Comparison of ENCODE assay signal across 27 cellular contexts in genomic region chr10:47278720-47279119, GRCh38. TPM values are rescaled to one million over a fixed set of nuclear protein-coding genes. Genes with fewer than 3 reads are reported as not detected.
"Had no signal": no experiment of that assay in that cellular context is flagged by ENCODE, and none has a peak within 500 bp of the region (broad histone marks: within the 10 kb centered on the region; RNA-seq: fewer than 3 reads in every experiment).

No MANE protein-coding gene starts in this region.

- H3K4me1 ChIP-seq: body of pancreas, sigmoid colon had no signal

- H3K4me2 ChIP-seq: smooth muscle cell had no signal

- H3K36me3 Mint-ChIP-seq: stimulated activated naive B cell treated with anti-CD40 and anti-IgM and Interleukin-4, amounts not matched to agents 10 μg/mL and 1 μg/mL and 100 μg/mL, for 72 hours; WTC11 had no signal

- H3K4me1 Mint-ChIP-seq: nephron had no signal

- H3K36me3 ChIP-seq: heart left ventricle, sigmoid colon, transverse colon had no signal

- H3K27me3 ChIP-seq: body of pancreas, transverse colon had no signal

- H3K9me3 ChIP-seq: body of pancreas, heart left ventricle, sigmoid colon, transverse colon had no signal

- H3K27me3 Mint-ChIP-seq: activated T-cell treated with anti-CD3 and anti-CD28 coated beads, Interleukin-2, amount 50 U/mL, for 24 hours; activated T-helper 17 cell treated with anti-CD3 and anti-CD28 coated beads, Interleukin-2, amount 50 U/mL, for 72 hours had no signal

- DNase-seq: activated CD4-positive, alpha-beta T cell treated with anti-CD3 and anti-CD28 coated beads, Interleukin-2, amount 50 U/mL, for 48 hours; activated T-cell treated with anti-CD3 and anti-CD28 coated beads, Interleukin-2, amount 50 U/mL, for 24 hours; anterior cingulate cortex; body of pancreas; heart left ventricle; islet precursor cell; left cardiac atrium; nucleus accumbens; posterior cingulate gyrus; sigmoid colon; stimulated activated CD4-positive, alpha-beta T cell treated with anti-CD3 and anti-CD28 coated beads, Interleukin-15, amount 100 ng/mL, for 24 hours; stimulated activated naive B cell treated with anti-CD40 and anti-IgM and Interleukin-4, amounts not matched to agents 10 μg/mL and 1 μg/mL and 100 μg/mL, for 72 hours; SW 1271; T-helper 9 cell had no signal

- H3K4me3 Mint-ChIP-seq: activated T-cell treated with anti-CD3 and anti-CD28 coated beads, Interleukin-2, amount 50 U/mL, for 24 hours; activated T-helper 17 cell treated with anti-CD3 and anti-CD28 coated beads, Interleukin-2, amount 50 U/mL, for 72 hours; nephron; stimulated activated naive B cell treated with anti-CD40 and anti-IgM and Interleukin-4, amounts not matched to agents 10 μg/mL and 1 μg/mL and 100 μg/mL, for 72 hours; WTC11 had no signal

- H3K27ac ChIP-seq: body of pancreas, heart left ventricle, sigmoid colon, transverse colon had no signal

- FAIRE-seq: endometrium, urothelium cell line had no signal

- H3K9me3 Mint-ChIP-seq: activated T-cell treated with anti-CD3 and anti-CD28 coated beads, Interleukin-2, amount 50 U/mL, for 24 hours; activated T-helper 17 cell treated with anti-CD3 and anti-CD28 coated beads, Interleukin-2, amount 50 U/mL, for 72 hours had no signal

- H3K4me3 ChIP-seq: body of pancreas, heart left ventricle, sigmoid colon, smooth muscle cell, transverse colon had no signal

- ATAC-seq: activated T-helper 17 cell treated with anti-CD3 and anti-CD28 coated beads, Interleukin-2, amount 50 U/mL, for 72 hours; body of pancreas; left cardiac atrium; stimulated activated naive B cell treated with anti-CD40 and anti-IgM and Interleukin-4, amounts not matched to agents 10 μg/mL and 1 μg/mL and 100 μg/mL, for 72 hours had no signal

- H3K27ac Mint-ChIP-seq: activated T-cell treated with anti-CD3 and anti-CD28 coated beads, Interleukin-2, amount 50 U/mL, for 24 hours; activated T-helper 17 cell treated with anti-CD3 and anti-CD28 coated beads, Interleukin-2, amount 50 U/mL, for 72 hours; nephron; stimulated activated naive B cell treated with anti-CD40 and anti-IgM and Interleukin-4, amounts not matched to agents 10 μg/mL and 1 μg/mL and 100 μg/mL, for 72 hours; WTC11 had no signal

RNA-seq across cellular contexts. Expression of gene GDF10, which starts 21.3 kb away (rescaled TPM):
- total RNA-seq: epithelial cell of proximal tubule, fibroblast of villous mesenchyme, renal cortical epithelial cell had no signal

RNA-seq across cellular contexts. Expression of gene GDF2, which starts 43.5 kb away (rescaled TPM):
- total RNA-seq: activated T-helper 17 cell treated with anti-CD3 and anti-CD28 coated beads, Interleukin-2, amount 50 U/mL, for 72 hours; body of pancreas; cardiac septum; chondrocyte; epithelial cell of proximal tubule; fibroblast of villous mesenchyme; heart left ventricle; left cardiac atrium; renal cortical epithelial cell; sigmoid colon; smooth muscle cell; temporal lobe; transverse colon; WTC11 had no signal
- polyA plus RNA-seq: heart left ventricle, sigmoid colon, smooth muscle cell had no signal
